In the genomic region with DNA sequence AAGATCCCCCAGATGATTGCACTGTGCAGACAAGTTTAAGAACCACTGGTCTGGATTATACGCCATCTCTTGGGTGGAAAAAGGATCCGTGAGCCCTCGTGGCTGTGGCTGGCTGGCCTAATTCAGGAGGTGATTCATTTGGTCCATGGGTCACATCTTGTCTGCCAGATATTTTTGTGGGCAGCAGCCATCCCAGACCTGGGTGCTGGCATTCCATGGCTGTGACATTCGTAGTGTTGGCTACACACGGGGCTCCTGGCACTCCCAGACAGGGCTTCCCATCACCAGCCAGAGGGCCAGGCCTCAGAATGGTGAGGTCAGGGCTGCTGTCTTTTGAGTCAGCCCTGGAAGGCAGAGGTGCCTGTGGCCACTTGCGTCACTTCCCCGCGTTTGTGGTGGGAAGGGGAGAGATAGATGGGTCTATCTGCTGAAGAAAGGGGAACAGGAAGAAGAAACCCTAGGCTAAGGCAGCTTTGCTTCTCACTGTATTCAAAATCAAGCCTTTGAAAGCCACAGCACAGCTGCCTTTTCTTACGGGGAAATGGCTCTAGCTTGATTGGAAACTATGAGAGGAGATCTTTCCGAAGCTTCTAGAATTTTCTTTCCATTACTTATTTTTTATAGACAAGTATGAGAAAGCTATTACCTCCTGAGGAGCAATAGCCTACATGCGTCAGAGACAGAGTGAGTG, we compare ENCODE assay signal across 8 cellular contexts. TPM values are rescaled to one million over a fixed set of nuclear protein-coding genes. Genes with fewer than 3 reads are reported as not detected.
DNase-seq lines count a peak whose midpoint lies in the region; ATAC-seq and TF ChIP-seq lines count a peak whose summit lies in the region.

No MANE protein-coding gene starts in this region.

- TF ChIP-seq POLR2A in GM18505 (IDR thresholded peaks at IDR 0.05; ENCODE audit: borderline replicate concordance, extremely low read depth, insufficient read depth, insufficient read length): peak; percentile 46

- CTCF ChIA-PET in activated naive CD4-positive, alpha-beta T cell treated with anti-CD3 and anti-CD28 coated beads for 36 hours (lab: Charles Lee): interaction anchor here (0.6 to 16.1 kb wide), 13 partner anchors 8 to 101 kb away, joined by 3 to 511 read pairs (median 4); a partner anchor contains a TSS

- no peaks in the 10 kb centered on the region for H3K9me3 Mint-ChIP-seq in activated naive CD4-positive, alpha-beta T cell treated with anti-CD3 and anti-CD28 coated beads for 36 hours

- DNase-seq in SIG-M5 (lab: John Stamatoyannopoulos, UW) (peak; percentile 97), left lobe of liver (ENCODE audit: low spot score) (peak; percentile 62), OCI-M2 (lab: John Stamatoyannopoulos, UW; ENCODE audit: unreplicated experiment) (no peak), hepatic stellate cell (ENCODE audit: low spot score) (no peak)
- peak; percentile 99 for DNase-seq in activated naive CD4-positive, alpha-beta T cell treated with anti-CD3 and anti-CD28 coated beads for 36 hours
- DNase-seq in stimulated activated CD8-positive, alpha-beta memory T cell treated with anti-CD3 and anti-CD28 coated beads, Interleukin-4, amount 100 ng/mL, for 24 hours (ENCODE audit: low read depth): peak; percentile 80

- intact Hi-C loops in activated naive CD4-positive, alpha-beta T cell treated with anti-CD3 and anti-CD28 coated beads for 36 hours (cut with micrococcal nuclease): loop anchor here (1.0 to 10.0 kb wide), 8 partner anchors 9 to 1263 kb away; a partner anchor contains a TSS

- peak; percentile 67 for ATAC-seq in GM18505 (IDR thresholded peaks at IDR 0.05; ENCODE audit: unreplicated experiment)
- ATAC-seq in HG02870 (IDR thresholded peaks at IDR 0.05; ENCODE audit: unreplicated experiment): peak; percentile 72
- peak; percentile 49 for ATAC-seq in left lobe of liver

- peaks cover 77% of the 10 kb centered on the region for H3K36me3 Mint-ChIP-seq in activated naive CD4-positive, alpha-beta T cell treated with anti-CD3 and anti-CD28 coated beads for 36 hours (ENCODE audit: low read depth)

- H3K4me3 Mint-ChIP-seq in activated naive CD4-positive, alpha-beta T cell treated with anti-CD3 and anti-CD28 coated beads for 36 hours: peak overlapping the region; percentile 76

- no peaks in the 10 kb centered on the region for H3K27me3 Mint-ChIP-seq in activated naive CD4-positive, alpha-beta T cell treated with anti-CD3 and anti-CD28 coated beads for 36 hours (ENCODE audit: low read depth)

- H3K27ac Mint-ChIP-seq in activated naive CD4-positive, alpha-beta T cell treated with anti-CD3 and anti-CD28 coated beads for 36 hours: peak overlapping the region; percentile 100

- H3K4me1 Mint-ChIP-seq in activated naive CD4-positive, alpha-beta T cell treated with anti-CD3 and anti-CD28 coated beads for 36 hours (ENCODE audit: low read depth): peaks cover 96% of the 10 kb centered on the region

RNA-seq across cellular contexts. Expression of a gene that starts 32.4 kb away (rescaled TPM):
- total RNA-seq in activated naive CD4-positive, alpha-beta T cell treated with anti-CD3 and anti-CD28 coated beads for 36 hours: 100 to 1,000 TPM; 116 to 122 TPM
- 19.2 TPM for total RNA-seq in left lobe of liver

RNA-seq across cellular contexts. Expression of a gene that starts 55.4 kb away (rescaled TPM):
- total RNA-seq in activated naive CD4-positive, alpha-beta T cell treated with anti-CD3 and anti-CD28 coated beads for 36 hours: 1 to 10 TPM; 6.5 to 6.7 TPM
- 4.4 TPM for total RNA-seq in left lobe of liver

Comparison
In these comparisons a context has a peak if more than half of its experiments do, and no peak if none do; other contexts are left out.
1. DNase-seq: peak in SIG-M5 (single experiment), activated naive CD4-positive, alpha-beta T cell treated with anti-CD3 and anti-CD28 coated beads for 36 hours (single experiment), left lobe of liver (single experiment) and stimulated activated CD8-positive, alpha-beta memory T cell treated with anti-CD3 and anti-CD28 coated beads, Interleukin-4, amount 100 ng/mL, for 24 hours (single experiment); none in OCI-M2 (single experiment) and hepatic stellate cell (single experiment).
2. Peak in every context shown above with its lines, with median percentiles within 50 percentile points of each other: ATAC-seq.